In the genomic region with DNA sequence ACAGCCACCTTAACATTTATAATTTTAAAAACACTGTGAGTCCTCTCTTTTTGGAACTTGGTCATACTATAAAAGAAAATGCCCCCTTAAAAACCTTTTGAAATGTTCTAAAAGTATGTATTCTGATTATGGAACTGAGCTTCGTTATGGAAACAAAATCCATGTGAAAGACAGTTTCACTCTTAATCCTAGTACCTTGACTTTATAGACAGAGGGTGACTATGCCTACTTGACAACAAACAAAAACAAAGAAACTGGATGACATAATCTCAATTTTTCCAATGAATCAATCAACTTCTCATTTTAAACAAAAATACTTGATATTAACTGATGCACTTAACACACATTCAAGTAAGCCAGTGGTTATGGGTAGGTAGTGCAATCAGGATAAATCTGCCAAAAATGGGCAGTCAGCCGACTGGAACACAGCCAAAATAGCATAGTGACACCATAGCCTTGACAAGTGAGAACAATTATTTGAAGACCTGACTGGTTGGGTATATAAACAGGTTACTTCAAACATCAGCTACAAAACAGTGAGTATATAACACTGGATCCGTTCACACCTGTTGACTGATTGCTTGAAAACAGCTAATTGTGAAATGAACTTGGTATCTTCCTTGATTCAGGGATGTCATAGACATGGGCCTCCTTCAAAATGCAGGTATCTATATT, we compare ENCODE assay signal across 27 cellular contexts.
DNase-seq lines count a peak whose midpoint lies in the region; ATAC-seq, FAIRE-seq and TF ChIP-seq lines count a peak whose summit lies in the region.
"Had no signal": no experiment of that assay in that cellular context is flagged by ENCODE, and none has a peak within 500 bp of the region (broad histone marks: within the 10 kb centered on the region; RNA-seq: fewer than 3 reads in every experiment).

No MANE protein-coding gene starts in this region.

- H3K4me3 ChIP-seq in breast epithelium (no peak overlapping the region), bronchial epithelial cell (ENCODE audit: low read depth, low read length) (no peak overlapping the region)
- H3K4me3 ChIP-seq: K562, right atrium auricular region, tibial nerve had no signal

- H3K27ac ChIP-seq in breast epithelium = no peak overlapping the region
- H3K27ac ChIP-seq: C4-2B, right atrium auricular region, RWPE1, tibial nerve had no signal

- H3K27me3 ChIP-seq in breast epithelium = no peaks in the 10 kb centered on the region
- H3K27me3 ChIP-seq in bronchial epithelial cell (ENCODE audit: control insufficient read depth, insufficient read depth, low read length) = no peaks in the 10 kb centered on the region
- H3K27me3 ChIP-seq: right atrium auricular region, tibial nerve had no signal

- H3K36me3 ChIP-seq in breast epithelium = no peaks in the 10 kb centered on the region
- peaks cover under 1% of the 10 kb centered on the region for H3K36me3 ChIP-seq in bronchial epithelial cell (ENCODE audit: control insufficient read depth, insufficient read depth, low read length)
- H3K36me3 ChIP-seq: right atrium auricular region had no signal

- H3K4me1 ChIP-seq in breast epithelium = no peaks in the 10 kb centered on the region
- H3K4me1 ChIP-seq: right atrium auricular region had no signal

- BruUV-seq in MCF 10A (replicated peaks; lab: Mats Ljungman, UMichigan) = no TSS peak

- no peak for FAIRE-seq in bronchial epithelial cell (lab: Jason Lieb, UNC)
- FAIRE-seq: H1, K562, TTC549 had no signal

- no peak overlapping the region for H3K27ac Mint-ChIP-seq in MCF 10A (ENCODE audit: low read depth, unreplicated experiment)
- H3K27ac Mint-ChIP-seq in effector memory CD8-positive, alpha-beta T cell = no peak overlapping the region
- H3K27ac Mint-ChIP-seq: activated CD8-positive, alpha-beta T cell treated with anti-CD3 and anti-CD28 coated beads for 36 hours; activated naive CD4-positive, alpha-beta T cell treated with anti-CD3 and anti-CD28 coated beads, Interleukin-2, amount 50 U/mL, for 72 hours; activated T-helper 2 cell treated with anti-CD3 and anti-CD28 coated beads, Interferon-gamma antibody, Interleukin-2, Interleukin-4, amounts not matched to agents 10 μg/mL and 5 μg/mL and 100 μg/mL, durations not matched to agents 14 hours and 24 hours and 36 hours; immature natural killer cell had no signal

- H3K4me3 Mint-ChIP-seq in MCF 10A (ENCODE audit: unreplicated experiment) = no peak overlapping the region
- no peak overlapping the region for H3K4me3 Mint-ChIP-seq in effector memory CD8-positive, alpha-beta T cell
- H3K4me3 Mint-ChIP-seq: activated CD8-positive, alpha-beta T cell treated with anti-CD3 and anti-CD28 coated beads for 36 hours; immature natural killer cell had no signal

- no peak for TF ChIP-seq POLR2A in breast epithelium (IDR thresholded peaks at IDR 0.05)

- H3K4me1 Mint-ChIP-seq in MCF 10A (ENCODE audit: insufficient read depth, unreplicated experiment) = peaks cover 5% of the 10 kb centered on the region
- peaks cover 2 to 10% of the 10 kb centered on the region in 2 donors for H3K4me1 Mint-ChIP-seq in effector memory CD8-positive, alpha-beta T cell (ENCODE audit: low read depth in 2 of 2)

- POLR2A ChIA-PET in MCF 10A (lab: Yijun Ruan, JAX) = interaction anchor here (1.3 kb wide), 1 partner anchor 10 kb away, joined by 4 read pairs; no protein-coding TSS in a partner anchor

- intact Hi-C loops in MCF 10A (cut with micrococcal nuclease) (loop anchor here (10.0 kb wide), 1 partner anchor 263 kb away; the partner anchor contains the start of gene PPP3CA), breast epithelium (cut with DNase I; ENCODE audit: low total_unique reads) (loop anchor here (5.0 kb wide), 1 partner anchor 185 kb away; no protein-coding TSS in a partner anchor)

- ATAC-seq in effector memory CD8-positive, alpha-beta T cell (replicated peaks) = no peak
- ATAC-seq in HG02981 (IDR thresholded peaks at IDR 0.05; ENCODE audit: unreplicated experiment) (no peak), GM18520 (IDR thresholded peaks at IDR 0.05; ENCODE audit: unreplicated experiment) (no peak), HG03045 (IDR thresholded peaks at IDR 0.05; ENCODE audit: unreplicated experiment) (no peak)
- ATAC-seq: activated CD8-positive, alpha-beta T cell treated with anti-CD3 and anti-CD28 coated beads for 36 hours; K562 had no signal

- DNase-seq in MCF 10A (ENCODE audit: unreplicated experiment) = peak; percentile 56
- DNase-seq in breast epithelium (ENCODE audit: low spot score in 2 of 2) = no peak
- peak; percentile 18 for DNase-seq in NCI-H1105 (lab: John Stamatoyannopoulos, UW)
- DNase-seq in bronchial epithelial cell (ENCODE audit: low read depth) = peak; percentile 38
- DNase-seq in effector memory CD8-positive, alpha-beta T cell = no peak
- DNase-seq: activated CD4-positive, alpha-beta T cell treated with anti-CD3 and anti-CD28 coated beads for 1 hour; activated CD8-positive, alpha-beta T cell treated with anti-CD3 and anti-CD28 coated beads for 36 hours; Calu3; cortex of kidney; hypothalamus; immature natural killer cell; NCI-H1436 treated with DMSO at 0.1 percent for 48 hours; NCI-H226; stimulated activated CD4-positive, alpha-beta T cell treated with anti-CD3 and anti-CD28 coated beads, Interleukin-2, amount 100 ng/mL, for 24 hours; T-helper 1 cell had no signal

- TF ChIP-seq CTCF in MCF 10A (IDR thresholded peaks at IDR 0.05; ENCODE audit: unreplicated experiment) (no peak), breast epithelium (IDR thresholded peaks at IDR 0.05) (no peak), bronchial epithelial cell (IDR thresholded peaks at IDR 0.05; ENCODE audit: insufficient read depth, low read length, severe bottlenecking) (no peak)

- CTCF ChIA-PET in MCF 10A (lab: Yijun Ruan, JAX) = interaction anchor here (0.6 kb wide), 2 partner anchors 1217 to 1779 kb away, joined by 3 read pairs; no protein-coding TSS in a partner anchor

- peaks cover 15% of the 10 kb centered on the region for H3K36me3 Mint-ChIP-seq in MCF 10A (ENCODE audit: insufficient read depth, unreplicated experiment)
- peaks cover 16% of the 10 kb centered on the region for H3K36me3 Mint-ChIP-seq in effector memory CD8-positive, alpha-beta T cell (ENCODE audit: insufficient read depth)

- no peaks in the 10 kb centered on the region for H3K27me3 Mint-ChIP-seq in MCF 10A (ENCODE audit: insufficient read depth, unreplicated experiment)
- H3K27me3 Mint-ChIP-seq in effector memory CD8-positive, alpha-beta T cell = no peaks in the 10 kb centered on the region
- H3K27me3 Mint-ChIP-seq: activated CD8-positive, alpha-beta T cell treated with anti-CD3 and anti-CD28 coated beads for 36 hours had no signal

- H3K9me3 Mint-ChIP-seq in MCF 10A (ENCODE audit: unreplicated experiment) = no peaks in the 10 kb centered on the region
- no peaks in the 10 kb centered on the region for H3K9me3 Mint-ChIP-seq in effector memory CD8-positive, alpha-beta T cell
- H3K9me3 Mint-ChIP-seq: activated naive CD4-positive, alpha-beta T cell treated with anti-CD3 and anti-CD28 coated beads, Interleukin-2, amount 50 U/mL, for 72 hours; activated T-helper 2 cell treated with anti-CD3 and anti-CD28 coated beads, Interferon-gamma antibody, Interleukin-2, Interleukin-4, amounts not matched to agents 10 μg/mL and 5 μg/mL and 100 μg/mL, durations not matched to agents 14 hours and 24 hours and 36 hours; immature natural killer cell had no signal

- no peaks in the 10 kb centered on the region for H3K9me3 ChIP-seq in breast epithelium
- H3K9me3 ChIP-seq: right atrium auricular region, tibial nerve had no signal

Comparison
In these comparisons a context has a peak if more than half of its experiments do, and no peak if none do; other contexts are left out.
1. DNase-seq: peak in MCF 10A (single experiment), NCI-H1105 (single experiment) and bronchial epithelial cell (single experiment); none in breast epithelium (0 of 2) and effector memory CD8-positive, alpha-beta T cell (0 of 3).